Comparison of ENCODE assay signal across 5 cellular contexts in the genomic region with DNA sequence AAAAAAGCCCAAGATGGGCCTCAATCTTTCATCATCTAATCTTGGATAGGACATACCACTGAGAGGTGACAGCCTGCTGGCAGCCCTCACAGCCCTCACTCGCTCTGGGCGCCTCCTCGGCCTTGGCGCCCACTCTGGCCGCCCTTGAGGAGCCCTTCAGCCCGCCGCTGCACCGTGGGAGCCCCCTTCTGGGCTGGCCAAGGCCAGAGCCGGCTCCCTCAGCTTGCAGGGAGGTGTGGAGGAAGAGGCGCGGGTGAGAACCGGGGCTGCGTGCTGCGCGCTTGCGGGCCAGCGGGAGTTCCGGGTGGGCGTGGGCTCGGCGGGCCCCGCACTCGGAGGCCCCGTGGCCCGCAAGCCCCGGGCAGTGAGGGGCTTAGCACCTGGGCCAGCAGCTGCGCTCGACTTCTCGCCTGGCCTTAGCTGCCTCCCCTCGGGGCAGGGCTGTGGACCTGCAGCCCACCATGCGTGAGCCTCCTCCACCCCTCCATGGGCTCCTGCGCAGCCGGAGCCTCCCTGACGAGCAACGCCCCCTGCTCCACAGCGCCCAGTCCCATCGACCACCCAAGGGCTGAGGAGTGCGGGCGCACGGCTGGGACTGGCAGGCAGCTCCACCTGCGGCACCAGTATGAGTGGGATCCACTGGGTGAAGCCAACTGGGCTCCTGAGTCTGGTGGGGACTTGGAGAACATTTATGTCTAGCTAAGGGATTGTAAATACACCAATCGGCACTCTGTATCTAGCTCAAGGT. TPM values are rescaled to one million over a fixed set of nuclear protein-coding genes. Genes with fewer than 3 reads are reported as not detected.
"Had no signal": no experiment of that assay in that cellular context is flagged by ENCODE, and none has a peak within 500 bp of the region (broad histone marks: within the 10 kb centered on the region; RNA-seq: fewer than 3 reads in every experiment).

No MANE protein-coding gene starts in this region.

RNA-seq across cellular contexts. Expression of gene IGFBPL1, which starts 46.7 kb away (rescaled TPM):
- total RNA-seq: HT-29, MCF 10A, PC-9, Right ventricle myocardium inferior, RPMI7951 had no signal
